In the genomic region with DNA sequence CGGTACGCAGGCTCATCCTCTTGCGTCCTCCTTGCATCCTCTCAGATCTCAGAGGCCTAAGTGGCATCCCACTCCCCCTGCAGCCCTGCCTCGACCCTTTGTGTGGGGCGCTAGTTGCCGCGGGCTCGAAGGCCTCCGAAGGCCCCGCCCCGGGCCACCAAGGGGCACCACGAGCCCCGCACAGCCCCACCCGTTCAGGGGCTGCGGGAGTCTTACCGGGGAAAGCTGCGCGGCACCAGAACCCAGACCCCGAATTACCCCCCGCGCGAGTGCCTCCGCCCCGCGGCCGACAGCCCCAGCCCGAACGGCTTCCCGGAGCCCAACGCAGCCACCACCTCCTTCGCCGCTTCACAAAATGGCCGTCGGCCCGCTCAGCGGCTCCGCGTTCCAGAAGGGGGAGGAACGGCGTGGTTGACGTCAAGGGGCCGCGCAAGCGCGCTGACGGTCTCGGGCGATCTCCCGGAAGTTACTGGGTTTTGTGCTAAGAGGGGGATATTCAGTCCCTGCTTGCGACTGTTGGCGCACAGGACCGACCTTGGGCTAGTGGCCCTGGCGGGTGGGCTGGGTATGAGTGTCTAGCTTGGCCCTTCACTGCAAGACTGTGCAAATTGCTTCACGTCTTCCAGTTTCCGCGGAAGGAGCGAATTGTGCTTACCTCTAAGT, we compare ENCODE assay signal across 1 cellular context.
A peak's percentile ranks its signal among the peaks of the same experiment; 100 is the strongest.
TF ChIP-seq lines count a peak whose summit lies in the region.

A gene (minus strand): TSS at position 357 of the 663 bp plus-strand sequence. CDS start 31,977 bp downstream, outside the sequence.
A gene with protein sequence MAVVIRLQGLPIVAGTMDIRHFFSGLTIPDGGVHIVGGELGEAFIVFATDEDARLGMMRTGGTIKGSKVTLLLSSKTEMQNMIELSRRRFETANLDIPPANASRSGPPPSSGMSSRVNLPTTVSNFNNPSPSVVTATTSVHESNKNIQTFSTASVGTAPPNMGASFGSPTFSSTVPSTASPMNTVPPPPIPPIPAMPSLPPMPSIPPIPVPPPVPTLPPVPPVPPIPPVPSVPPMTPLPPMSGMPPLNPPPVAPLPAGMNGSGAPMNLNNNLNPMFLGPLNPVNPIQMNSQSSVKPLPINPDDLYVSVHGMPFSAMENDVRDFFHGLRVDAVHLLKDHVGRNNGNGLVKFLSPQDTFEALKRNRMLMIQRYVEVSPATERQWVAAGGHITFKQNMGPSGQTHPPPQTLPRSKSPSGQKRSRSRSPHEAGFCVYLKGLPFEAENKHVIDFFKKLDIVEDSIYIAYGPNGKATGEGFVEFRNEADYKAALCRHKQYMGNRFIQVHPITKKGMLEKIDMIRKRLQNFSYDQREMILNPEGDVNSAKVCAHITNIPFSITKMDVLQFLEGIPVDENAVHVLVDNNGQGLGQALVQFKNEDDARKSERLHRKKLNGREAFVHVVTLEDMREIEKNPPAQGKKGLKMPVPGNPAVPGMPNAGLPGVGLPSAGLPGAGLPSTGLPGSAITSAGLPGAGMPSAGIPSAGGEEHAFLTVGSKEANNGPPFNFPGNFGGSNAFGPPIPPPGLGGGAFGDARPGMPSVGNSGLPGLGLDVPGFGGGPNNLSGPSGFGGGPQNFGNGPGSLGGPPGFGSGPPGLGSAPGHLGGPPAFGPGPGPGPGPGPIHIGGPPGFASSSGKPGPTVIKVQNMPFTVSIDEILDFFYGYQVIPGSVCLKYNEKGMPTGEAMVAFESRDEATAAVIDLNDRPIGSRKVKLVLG (minus strand): TSS at position 357 of the 663 bp plus-strand sequence. CDS start 9,578 bp downstream, outside the sequence.

TF ChIP-seq in K562, 482 proteins besides CTCF, POLR2A, EP300 and RAD21 (continued from another document and continues in another):
- TF ChIP-seq, protein P1, sequence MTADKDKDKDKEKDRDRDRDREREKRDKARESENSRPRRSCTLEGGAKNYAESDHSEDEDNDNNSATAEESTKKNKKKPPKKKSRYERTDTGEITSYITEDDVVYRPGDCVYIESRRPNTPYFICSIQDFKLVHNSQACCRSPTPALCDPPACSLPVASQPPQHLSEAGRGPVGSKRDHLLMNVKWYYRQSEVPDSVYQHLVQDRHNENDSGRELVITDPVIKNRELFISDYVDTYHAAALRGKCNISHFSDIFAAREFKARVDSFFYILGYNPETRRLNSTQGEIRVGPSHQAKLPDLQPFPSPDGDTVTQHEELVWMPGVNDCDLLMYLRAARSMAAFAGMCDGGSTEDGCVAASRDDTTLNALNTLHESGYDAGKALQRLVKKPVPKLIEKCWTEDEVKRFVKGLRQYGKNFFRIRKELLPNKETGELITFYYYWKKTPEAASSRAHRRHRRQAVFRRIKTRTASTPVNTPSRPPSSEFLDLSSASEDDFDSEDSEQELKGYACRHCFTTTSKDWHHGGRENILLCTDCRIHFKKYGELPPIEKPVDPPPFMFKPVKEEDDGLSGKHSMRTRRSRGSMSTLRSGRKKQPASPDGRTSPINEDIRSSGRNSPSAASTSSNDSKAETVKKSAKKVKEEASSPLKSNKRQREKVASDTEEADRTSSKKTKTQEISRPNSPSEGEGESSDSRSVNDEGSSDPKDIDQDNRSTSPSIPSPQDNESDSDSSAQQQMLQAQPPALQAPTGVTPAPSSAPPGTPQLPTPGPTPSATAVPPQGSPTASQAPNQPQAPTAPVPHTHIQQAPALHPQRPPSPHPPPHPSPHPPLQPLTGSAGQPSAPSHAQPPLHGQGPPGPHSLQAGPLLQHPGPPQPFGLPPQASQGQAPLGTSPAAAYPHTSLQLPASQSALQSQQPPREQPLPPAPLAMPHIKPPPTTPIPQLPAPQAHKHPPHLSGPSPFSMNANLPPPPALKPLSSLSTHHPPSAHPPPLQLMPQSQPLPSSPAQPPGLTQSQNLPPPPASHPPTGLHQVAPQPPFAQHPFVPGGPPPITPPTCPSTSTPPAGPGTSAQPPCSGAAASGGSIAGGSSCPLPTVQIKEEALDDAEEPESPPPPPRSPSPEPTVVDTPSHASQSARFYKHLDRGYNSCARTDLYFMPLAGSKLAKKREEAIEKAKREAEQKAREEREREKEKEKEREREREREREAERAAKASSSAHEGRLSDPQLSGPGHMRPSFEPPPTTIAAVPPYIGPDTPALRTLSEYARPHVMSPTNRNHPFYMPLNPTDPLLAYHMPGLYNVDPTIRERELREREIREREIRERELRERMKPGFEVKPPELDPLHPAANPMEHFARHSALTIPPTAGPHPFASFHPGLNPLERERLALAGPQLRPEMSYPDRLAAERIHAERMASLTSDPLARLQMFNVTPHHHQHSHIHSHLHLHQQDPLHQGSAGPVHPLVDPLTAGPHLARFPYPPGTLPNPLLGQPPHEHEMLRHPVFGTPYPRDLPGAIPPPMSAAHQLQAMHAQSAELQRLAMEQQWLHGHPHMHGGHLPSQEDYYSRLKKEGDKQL (CRISPR knock-in tag; IDR thresholded peaks at IDR 0.05; ENCODE audit: borderline replicate concordance) = no peak
- no peak for TF ChIP-seq ZFP36 (IDR thresholded peaks at IDR 0.05; ENCODE audit: low read depth, low read length, partially characterized antibody)
- TF ChIP-seq ZNF77 (CRISPR knock-in tag; IDR thresholded peaks at IDR 0.05) = no peak
- TF ChIP-seq, protein P2, sequence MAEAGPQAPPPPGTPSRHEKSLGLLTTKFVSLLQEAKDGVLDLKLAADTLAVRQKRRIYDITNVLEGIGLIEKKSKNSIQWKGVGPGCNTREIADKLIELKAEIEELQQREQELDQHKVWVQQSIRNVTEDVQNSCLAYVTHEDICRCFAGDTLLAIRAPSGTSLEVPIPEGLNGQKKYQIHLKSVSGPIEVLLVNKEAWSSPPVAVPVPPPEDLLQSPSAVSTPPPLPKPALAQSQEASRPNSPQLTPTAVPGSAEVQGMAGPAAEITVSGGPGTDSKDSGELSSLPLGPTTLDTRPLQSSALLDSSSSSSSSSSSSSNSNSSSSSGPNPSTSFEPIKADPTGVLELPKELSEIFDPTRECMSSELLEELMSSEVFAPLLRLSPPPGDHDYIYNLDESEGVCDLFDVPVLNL (CRISPR knock-in tag; IDR thresholded peaks at IDR 0.05; ENCODE audit: low read depth) = peak; percentile 75; the same call in 1 of the 2 replicates
- TF ChIP-seq ZSCAN32 (CRISPR knock-in tag; IDR thresholded peaks at IDR 0.05) = no peak
- TF ChIP-seq GTF2E2 (tag; IDR thresholded peaks at IDR 0.05) = peak; percentile 98
- no peak for TF ChIP-seq ZNF324 (CRISPR knock-in tag; IDR thresholded peaks at IDR 0.05)
- TF ChIP-seq ZNF57 (CRISPR knock-in tag; IDR thresholded peaks at IDR 0.05) = no peak
- TF ChIP-seq POLR2B (IDR thresholded peaks at IDR 0.05; ENCODE audit: low read depth, partially characterized antibody) = peak; percentile 93
- peak; percentile 52; the same call in 1 of the 2 replicates for TF ChIP-seq ZNF589 (CRISPR knock-in tag; IDR thresholded peaks at IDR 0.05; ENCODE audit: low read depth)
- TF ChIP-seq ELF4 (CRISPR knock-in tag; IDR thresholded peaks at IDR 0.05) = peak; percentile 71; the same call in 1 of the 2 replicates
- peak; percentile 91 for TF ChIP-seq CREM (IDR thresholded peaks at IDR 0.05; ENCODE audit: low read depth)
- TF ChIP-seq, protein P3, sequence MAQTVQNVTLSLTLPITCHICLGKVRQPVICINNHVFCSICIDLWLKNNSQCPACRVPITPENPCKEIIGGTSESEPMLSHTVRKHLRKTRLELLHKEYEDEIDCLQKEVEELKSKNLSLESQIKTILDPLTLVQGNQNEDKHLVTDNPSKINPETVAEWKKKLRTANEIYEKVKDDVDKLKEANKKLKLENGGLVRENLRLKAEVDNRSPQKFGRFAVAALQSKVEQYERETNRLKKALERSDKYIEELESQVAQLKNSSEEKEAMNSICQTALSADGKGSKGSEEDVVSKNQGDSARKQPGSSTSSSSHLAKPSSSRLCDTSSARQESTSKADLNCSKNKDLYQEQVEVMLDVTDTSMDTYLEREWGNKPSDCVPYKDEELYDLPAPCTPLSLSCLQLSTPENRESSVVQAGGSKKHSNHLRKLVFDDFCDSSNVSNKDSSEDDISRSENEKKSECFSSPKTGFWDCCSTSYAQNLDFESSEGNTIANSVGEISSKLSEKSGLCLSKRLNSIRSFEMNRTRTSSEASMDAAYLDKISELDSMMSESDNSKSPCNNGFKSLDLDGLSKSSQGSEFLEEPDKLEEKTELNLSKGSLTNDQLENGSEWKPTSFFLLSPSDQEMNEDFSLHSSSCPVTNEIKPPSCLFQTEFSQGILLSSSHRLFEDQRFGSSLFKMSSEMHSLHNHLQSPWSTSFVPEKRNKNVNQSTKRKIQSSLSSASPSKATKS (CRISPR knock-in tag; IDR thresholded peaks at IDR 0.05) = no peak
- no peak for TF ChIP-seq SRSF9 (IDR thresholded peaks at IDR 0.05; ENCODE audit: borderline replicate concordance, low read depth, low read length)
- TF ChIP-seq, protein P4, sequence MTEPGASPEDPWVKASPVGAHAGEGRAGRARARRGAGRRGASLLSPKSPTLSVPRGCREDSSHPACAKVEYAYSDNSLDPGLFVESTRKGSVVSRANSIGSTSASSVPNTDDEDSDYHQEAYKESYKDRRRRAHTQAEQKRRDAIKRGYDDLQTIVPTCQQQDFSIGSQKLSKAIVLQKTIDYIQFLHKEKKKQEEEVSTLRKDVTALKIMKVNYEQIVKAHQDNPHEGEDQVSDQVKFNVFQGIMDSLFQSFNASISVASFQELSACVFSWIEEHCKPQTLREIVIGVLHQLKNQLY (CRISPR knock-in tag; conservative IDR thresholded peaks at IDR 0.05) = no peak
- TF ChIP-seq NRF1 (conservative IDR thresholded peaks at IDR 0.05 in 1 of 2, IDR thresholded peaks at IDR 0.05 in 1 of 2) = peak; percentile 96 to 97
- TF ChIP-seq BRD4 (IDR thresholded peaks at IDR 0.05) = peak; percentile 96
- TF ChIP-seq TCF7L2 (IDR thresholded peaks at IDR 0.05; ENCODE audit: low read depth, low read length) = peak; percentile 65; the same call in 1 of the 2 replicates
- no peak for TF ChIP-seq NFATC3 (IDR thresholded peaks at IDR 0.05)
- TF ChIP-seq ZSCAN29 (IDR thresholded peaks at IDR 0.05) = peak; percentile 53; the same call in 1 of the 2 replicates
- TF ChIP-seq ZNF445 (CRISPR knock-in tag; IDR thresholded peaks at IDR 0.05; ENCODE audit: low read depth) = no peak
- peak; percentile 19; the same call in 1 of the 2 replicates for TF ChIP-seq SOX6 (IDR thresholded peaks at IDR 0.05)
- peak; percentile 79; the same call in 1 of the 2 replicates for TF ChIP-seq ZNF12 (CRISPR knock-in tag; IDR thresholded peaks at IDR 0.05)
- TF ChIP-seq, protein P5, sequence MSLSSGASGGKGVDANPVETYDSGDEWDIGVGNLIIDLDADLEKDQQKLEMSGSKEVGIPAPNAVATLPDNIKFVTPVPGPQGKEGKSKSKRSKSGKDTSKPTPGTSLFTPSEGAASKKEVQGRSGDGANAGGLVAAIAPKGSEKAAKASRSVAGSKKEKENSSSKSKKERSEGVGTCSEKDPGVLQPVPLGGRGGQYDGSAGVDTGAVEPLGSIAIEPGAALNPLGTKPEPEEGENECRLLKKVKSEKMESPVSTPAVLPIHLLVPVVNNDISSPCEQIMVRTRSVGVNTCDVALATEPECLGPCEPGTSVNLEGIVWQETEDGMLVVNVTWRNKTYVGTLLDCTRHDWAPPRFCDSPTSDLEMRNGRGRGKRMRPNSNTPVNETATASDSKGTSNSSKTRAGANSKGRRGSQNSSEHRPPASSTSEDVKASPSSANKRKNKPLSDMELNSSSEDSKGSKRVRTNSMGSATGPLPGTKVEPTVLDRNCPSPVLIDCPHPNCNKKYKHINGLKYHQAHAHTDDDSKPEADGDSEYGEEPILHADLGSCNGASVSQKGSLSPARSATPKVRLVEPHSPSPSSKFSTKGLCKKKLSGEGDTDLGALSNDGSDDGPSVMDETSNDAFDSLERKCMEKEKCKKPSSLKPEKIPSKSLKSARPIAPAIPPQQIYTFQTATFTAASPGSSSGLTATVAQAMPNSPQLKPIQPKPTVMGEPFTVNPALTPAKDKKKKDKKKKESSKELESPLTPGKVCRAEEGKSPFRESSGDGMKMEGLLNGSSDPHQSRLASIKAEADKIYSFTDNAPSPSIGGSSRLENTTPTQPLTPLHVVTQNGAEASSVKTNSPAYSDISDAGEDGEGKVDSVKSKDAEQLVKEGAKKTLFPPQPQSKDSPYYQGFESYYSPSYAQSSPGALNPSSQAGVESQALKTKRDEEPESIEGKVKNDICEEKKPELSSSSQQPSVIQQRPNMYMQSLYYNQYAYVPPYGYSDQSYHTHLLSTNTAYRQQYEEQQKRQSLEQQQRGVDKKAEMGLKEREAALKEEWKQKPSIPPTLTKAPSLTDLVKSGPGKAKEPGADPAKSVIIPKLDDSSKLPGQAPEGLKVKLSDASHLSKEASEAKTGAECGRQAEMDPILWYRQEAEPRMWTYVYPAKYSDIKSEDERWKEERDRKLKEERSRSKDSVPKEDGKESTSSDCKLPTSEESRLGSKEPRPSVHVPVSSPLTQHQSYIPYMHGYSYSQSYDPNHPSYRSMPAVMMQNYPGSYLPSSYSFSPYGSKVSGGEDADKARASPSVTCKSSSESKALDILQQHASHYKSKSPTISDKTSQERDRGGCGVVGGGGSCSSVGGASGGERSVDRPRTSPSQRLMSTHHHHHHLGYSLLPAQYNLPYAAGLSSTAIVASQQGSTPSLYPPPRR (CRISPR knock-in tag; IDR thresholded peaks at IDR 0.05; ENCODE audit: borderline replicate concordance) = no peak
- TF ChIP-seq KDM1A (IDR thresholded peaks at IDR 0.05) = no peak
- TF ChIP-seq, protein P6, sequence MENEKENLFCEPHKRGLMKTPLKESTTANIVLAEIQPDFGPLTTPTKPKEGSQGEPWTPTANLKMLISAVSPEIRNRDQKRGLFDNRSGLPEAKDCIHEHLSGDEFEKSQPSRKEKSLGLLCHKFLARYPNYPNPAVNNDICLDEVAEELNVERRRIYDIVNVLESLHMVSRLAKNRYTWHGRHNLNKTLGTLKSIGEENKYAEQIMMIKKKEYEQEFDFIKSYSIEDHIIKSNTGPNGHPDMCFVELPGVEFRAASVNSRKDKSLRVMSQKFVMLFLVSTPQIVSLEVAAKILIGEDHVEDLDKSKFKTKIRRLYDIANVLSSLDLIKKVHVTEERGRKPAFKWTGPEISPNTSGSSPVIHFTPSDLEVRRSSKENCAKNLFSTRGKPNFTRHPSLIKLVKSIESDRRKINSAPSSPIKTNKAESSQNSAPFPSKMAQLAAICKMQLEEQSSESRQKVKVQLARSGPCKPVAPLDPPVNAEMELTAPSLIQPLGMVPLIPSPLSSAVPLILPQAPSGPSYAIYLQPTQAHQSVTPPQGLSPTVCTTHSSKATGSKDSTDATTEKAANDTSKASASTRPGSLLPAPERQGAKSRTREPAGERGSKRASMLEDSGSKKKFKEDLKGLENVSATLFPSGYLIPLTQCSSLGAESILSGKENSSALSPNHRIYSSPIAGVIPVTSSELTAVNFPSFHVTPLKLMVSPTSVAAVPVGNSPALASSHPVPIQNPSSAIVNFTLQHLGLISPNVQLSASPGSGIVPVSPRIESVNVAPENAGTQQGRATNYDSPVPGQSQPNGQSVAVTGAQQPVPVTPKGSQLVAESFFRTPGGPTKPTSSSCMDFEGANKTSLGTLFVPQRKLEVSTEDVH (IDR thresholded peaks at IDR 0.05; ENCODE audit: low read depth, partially characterized antibody) = no peak
- peak in 1 of 2 experiments; percentile 74; a peak in 1 of 4 replicates for TF ChIP-seq SRF (CRISPR knock-in tag; IDR thresholded peaks at IDR 0.05)
- no peak for TF ChIP-seq ZNF347 (CRISPR knock-in tag; IDR thresholded peaks at IDR 0.05; ENCODE audit: low read depth)
- peak; percentile 79; the same call in 1 of the 2 replicates for TF ChIP-seq KLF1 (tag; IDR thresholded peaks at IDR 0.05)
- no peak for TF ChIP-seq PHTF2 (CRISPR knock-in tag; IDR thresholded peaks at IDR 0.05)
- TF ChIP-seq ADNP (tag; IDR thresholded peaks at IDR 0.05) = no peak
- no peak for TF ChIP-seq ZNF75A (CRISPR knock-in tag; IDR thresholded peaks at IDR 0.05)
- no peak for TF ChIP-seq ZNF165 (CRISPR knock-in tag; IDR thresholded peaks at IDR 0.05; ENCODE audit: borderline replicate concordance)
- TF ChIP-seq NCOA4 (IDR thresholded peaks at IDR 0.05; ENCODE audit: partially characterized antibody) = no peak
- no peak for TF ChIP-seq SMARCA5 (IDR thresholded peaks at IDR 0.05)
